In genomic region chr7:155352076-155352752, GRCh38 we compare ENCODE assay signal across 23 cellular contexts.
"Had no signal": no experiment of that assay in that cellular context is flagged by ENCODE, and none has a peak within 500 bp of the region (broad histone marks: within the 10 kb centered on the region; RNA-seq: fewer than 3 reads in every experiment).

No MANE protein-coding gene starts in this region.

- H3K27ac ChIP-seq: ovary, psoas muscle, right atrium auricular region, thyroid gland had no signal

- H3K4me1 ChIP-seq: psoas muscle, right atrium auricular region, thyroid gland had no signal

- FAIRE-seq: endothelial cell of umbilical vein, frontal cortex had no signal

- H3K4me3 ChIP-seq: mucosa of descending colon, ovary, psoas muscle, right atrium auricular region, smooth muscle cell, thyroid gland had no signal

- H3K36me3 ChIP-seq: ovary, right atrium auricular region, thyroid gland had no signal

- DNase-seq: activated CD4-positive, alpha-beta T cell treated with anti-CD3 and anti-CD28 coated beads, Interleukin-2, amount 10 ng/mL, durations not matched to agents 24 days and 14 days; activated CD8-positive, alpha-beta T cell treated with anti-CD3 and anti-CD28 coated beads for 36 hours; dermis blood vessel endothelial cell; effector CD8-positive, alpha-beta T cell; hippocampal formation; mesenchymal stem cell; mucosa of descending colon; naive thymus-derived CD4-positive, alpha-beta T cell; stimulated activated CD4-positive, alpha-beta T cell treated with anti-CD3 and anti-CD28 coated beads, Interleukin-2, amount 100 ng/mL, for 48 hours; stimulated activated CD8-positive, alpha-beta memory T cell treated with anti-CD3 and anti-CD28 coated beads, Interleukin-4, amount 100 ng/mL, for 48 hours; stimulated activated naive B cell treated with anti-CD40 and anti-IgM and Interleukin-4, amounts not matched to agents 10 μg/mL and 1 μg/mL and 100 μg/mL, for 72 hours; SW 1271; T-helper 17 cell; thyroid gland had no signal

- H3K27me3 ChIP-seq: ovary, right atrium auricular region, thyroid gland had no signal

- ATAC-seq: activated CD4-positive, CD25-positive, alpha-beta regulatory T cell treated with anti-CD3 and anti-CD28 coated beads, Interleukin-2, amount 50 U/mL, for 24 hours; activated CD8-positive, alpha-beta T cell treated with anti-CD3 and anti-CD28 coated beads for 36 hours; activated naive CD4-positive, alpha-beta T cell treated with anti-CD3 and anti-CD28 coated beads, Interleukin-2, amount 50 U/mL, for 72 hours; esophagus mucosa; mucosa of descending colon; naive thymus-derived CD4-positive, alpha-beta T cell; psoas muscle; stimulated activated naive B cell treated with anti-CD40 and anti-IgM and Interleukin-4, amounts not matched to agents 10 μg/mL and 1 μg/mL and 100 μg/mL, for 72 hours; T-helper 17 cell had no signal

- H3K9me3 ChIP-seq: mucosa of descending colon, ovary, psoas muscle, right atrium auricular region, thyroid gland had no signal

- H3K4me2 ChIP-seq: smooth muscle cell had no signal
